ENCODE assay signal across 8 cellular contexts in the genomic region with DNA sequence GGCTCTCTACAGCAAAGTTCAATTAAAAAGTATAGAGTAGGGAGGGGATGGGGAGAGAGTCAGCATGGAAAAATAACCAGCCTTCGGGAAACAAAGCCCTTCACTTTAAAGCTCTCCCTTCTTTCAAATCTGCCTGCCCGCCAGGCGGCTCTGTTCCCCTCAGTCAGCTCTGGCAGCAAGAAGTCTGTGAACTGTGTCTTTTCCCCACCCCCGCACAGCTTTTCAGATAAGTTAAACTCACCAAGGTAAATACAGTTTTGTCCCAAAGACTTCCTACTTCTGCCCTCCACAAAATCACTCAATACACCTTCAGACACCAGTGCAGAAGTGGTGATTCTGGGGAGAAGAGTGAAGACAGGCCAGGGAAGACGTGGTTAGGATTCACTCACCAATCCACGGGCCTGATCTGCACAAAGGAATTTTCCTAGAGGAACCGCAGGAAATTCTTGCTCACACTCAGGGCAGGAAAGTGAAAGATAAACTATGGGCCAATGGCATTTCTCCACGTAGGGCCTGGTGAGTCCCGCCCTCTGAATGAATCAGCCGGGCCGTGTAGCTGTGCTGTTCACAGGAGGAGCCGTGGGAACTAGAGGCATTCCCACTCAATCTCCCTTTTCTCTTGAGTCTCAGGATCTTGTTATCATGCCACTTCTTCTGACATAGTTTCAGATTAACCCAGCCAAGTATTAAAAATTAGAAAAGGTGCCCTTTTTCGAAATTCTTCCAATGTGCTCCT. TPM values are rescaled to one million over a fixed set of nuclear protein-coding genes. Genes with fewer than 3 reads are reported as not detected.
DNase-seq lines count a peak whose midpoint lies in the region; ATAC-seq and TF ChIP-seq lines count a peak whose summit lies in the region.

A gene with protein sequence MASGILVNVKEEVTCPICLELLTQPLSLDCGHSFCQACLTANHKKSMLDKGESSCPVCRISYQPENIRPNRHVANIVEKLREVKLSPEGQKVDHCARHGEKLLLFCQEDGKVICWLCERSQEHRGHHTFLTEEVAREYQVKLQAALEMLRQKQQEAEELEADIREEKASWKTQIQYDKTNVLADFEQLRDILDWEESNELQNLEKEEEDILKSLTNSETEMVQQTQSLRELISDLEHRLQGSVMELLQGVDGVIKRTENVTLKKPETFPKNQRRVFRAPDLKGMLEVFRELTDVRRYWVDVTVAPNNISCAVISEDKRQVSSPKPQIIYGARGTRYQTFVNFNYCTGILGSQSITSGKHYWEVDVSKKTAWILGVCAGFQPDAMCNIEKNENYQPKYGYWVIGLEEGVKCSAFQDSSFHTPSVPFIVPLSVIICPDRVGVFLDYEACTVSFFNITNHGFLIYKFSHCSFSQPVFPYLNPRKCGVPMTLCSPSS (minus strand): TSS at position 448 of the 736 bp plus-strand sequence. CDS start 4,897 bp downstream, outside the sequence.

- peak within 1 kb of the TSS; percentile 91 for H3K4me3 Mint-ChIP-seq in endothelial cell (ENCODE audit: unreplicated experiment)

- no peak for TF ChIP-seq CTCF in endothelial cell (IDR thresholded peaks at IDR 0.05; ENCODE audit: unreplicated experiment)

- ATAC-seq in GM18502 (IDR thresholded peaks at IDR 0.05; ENCODE audit: poor library complexity, unreplicated experiment) (peak; percentile 76), HG02870 (IDR thresholded peaks at IDR 0.05; ENCODE audit: unreplicated experiment) (peak; percentile 69)

- H3K27ac Mint-ChIP-seq in endothelial cell (ENCODE audit: unreplicated experiment): peak within 1 kb of the TSS; percentile 100

- DNase-seq in NOMO-1 treated with dmso at 0.1 percent for 144 hours (lab: John Stamatoyannopoulos, UW; ENCODE audit: unreplicated experiment): peak; percentile 63
- DNase-seq in activated CD8-positive, alpha-beta memory T cell treated with anti-CD3 and anti-CD28 coated beads, Interleukin-2, amount 50 U/mL, for 24 hours (ENCODE audit: extremely low read depth): peak; percentile 63
- peak; percentile 78 for DNase-seq in endothelial cell (ENCODE audit: low spot score)
- DNase-seq in midbrain (lab: John Stamatoyannopoulos, UW): peak; percentile 63
- DNase-seq in stimulated activated CD8-positive, alpha-beta memory T cell treated with anti-CD3 and anti-CD28 coated beads, Interleukin-2, amount 100 ng/mL, for 48 hours (ENCODE audit: low read depth in 2 of 2): peak; percentile 50 to 59
- DNase-seq in cerebellar nuclear complex (lab: John Stamatoyannopoulos, UW): no peak

- no peaks in the 10 kb centered on the region for H3K9me3 Mint-ChIP-seq in endothelial cell (ENCODE audit: unreplicated experiment)

- H3K27me3 Mint-ChIP-seq in endothelial cell (ENCODE audit: unreplicated experiment): peaks cover 20% of the 10 kb centered on the region

- peaks cover 20% of the 10 kb centered on the region for H3K4me1 Mint-ChIP-seq in endothelial cell (ENCODE audit: unreplicated experiment)

- peaks cover 44% of the 10 kb centered on the region for H3K36me3 Mint-ChIP-seq in endothelial cell (ENCODE audit: low read depth, unreplicated experiment)

RNA-seq across cellular contexts. Expression of the gene that starts here (rescaled TPM):
- 114 TPM for total RNA-seq in endothelial cell (ENCODE audit: unreplicated experiment)

Comparison
In these comparisons a context has a peak if more than half of its experiments do, and no peak if none do; other contexts are left out.
1. DNase-seq: peak in NOMO-1 treated with dmso at 0.1 percent for 144 hours (single experiment), activated CD8-positive, alpha-beta memory T cell treated with anti-CD3 and anti-CD28 coated beads, Interleukin-2, amount 50 U/mL, for 24 hours (single experiment), endothelial cell (single experiment), midbrain (single experiment) and stimulated activated CD8-positive, alpha-beta memory T cell treated with anti-CD3 and anti-CD28 coated beads, Interleukin-2, amount 100 ng/mL, for 48 hours (2 of 2); none in cerebellar nuclear complex (0 of 2).